14 cellular contexts compared by ENCODE assay signal in genomic region chr11:12765428-12765827, GRCh38.
DNase-seq lines count a peak whose midpoint lies in the region; ATAC-seq and TF ChIP-seq lines count a peak whose summit lies in the region.
"Had no signal": no experiment of that assay in that cellular context is flagged by ENCODE, and none has a peak within 500 bp of the region (broad histone marks: within the 10 kb centered on the region; RNA-seq: fewer than 3 reads in every experiment).

No MANE protein-coding gene starts in this region.

- H3K36me3 Mint-ChIP-seq in CD8-positive, alpha-beta memory T cell, result no peaks in the 10 kb centered on the region
- no peaks in the 10 kb centered on the region for H3K36me3 Mint-ChIP-seq in activated CD8-positive, alpha-beta memory T cell treated with anti-CD3 and anti-CD28 coated beads, Interleukin-2, amount 10 ng/mL, durations not matched to agents 7 days and 5 days
- H3K36me3 Mint-ChIP-seq: IgD-negative memory B cell had no signal

- H3K9ac ChIP-seq in colonic mucosa (ENCODE audit: low read depth in 2 of 2, low read length in 2 of 2), result no peak overlapping the region
- H3K9ac ChIP-seq in parathyroid adenoma, result no peak overlapping the region

- no peak overlapping the region for H3K27ac Mint-ChIP-seq in CD8-positive, alpha-beta memory T cell
- H3K27ac Mint-ChIP-seq in activated CD8-positive, alpha-beta memory T cell treated with anti-CD3 and anti-CD28 coated beads, Interleukin-2, amount 10 ng/mL, durations not matched to agents 7 days and 5 days, result no peak overlapping the region
- H3K27ac Mint-ChIP-seq: IgD-negative memory B cell had no signal

- no peaks in the 10 kb centered on the region for H3K4me1 Mint-ChIP-seq in CD8-positive, alpha-beta memory T cell
- H3K4me1 Mint-ChIP-seq in activated CD8-positive, alpha-beta memory T cell treated with anti-CD3 and anti-CD28 coated beads, Interleukin-2, amount 10 ng/mL, durations not matched to agents 7 days and 5 days, result peaks cover 2% of the 10 kb centered on the region
- H3K4me1 Mint-ChIP-seq: IgD-negative memory B cell had no signal

- no peaks in the 10 kb centered on the region for H3K27me3 ChIP-seq in colonic mucosa
- no peaks in the 10 kb centered on the region for H3K27me3 ChIP-seq in parathyroid adenoma (ENCODE audit: control insufficient read depth, insufficient read depth, low read length)
- no peaks in the 10 kb centered on the region for H3K27me3 ChIP-seq in CD8-positive, alpha-beta memory T cell (ENCODE audit: insufficient read depth, low read length, poor library complexity, severe bottlenecking)
- H3K27me3 ChIP-seq in spleen (replicated peaks in 1 of 7), result peaks cover 0 to 3% (median 0%) of the 10 kb centered on the region in 7 donors
- H3K27me3 ChIP-seq: esophagus squamous epithelium, SJSA1, uterus had no signal

- no peak overlapping the region for H3K4me3 Mint-ChIP-seq in CD8-positive, alpha-beta memory T cell
- H3K4me3 Mint-ChIP-seq in activated CD8-positive, alpha-beta memory T cell treated with anti-CD3 and anti-CD28 coated beads, Interleukin-2, amount 10 ng/mL, durations not matched to agents 7 days and 5 days, result no peak overlapping the region
- H3K4me3 Mint-ChIP-seq: IgD-negative memory B cell had no signal

- H3K4me2 ChIP-seq in parathyroid adenoma (ENCODE audit: low read length), result no peak overlapping the region

- H3K4me3 ChIP-seq in colonic mucosa (no peak overlapping the region), parathyroid adenoma (ENCODE audit: low read depth, low read length) (no peak overlapping the region), spleen (no peak overlapping the region)
- H3K4me3 ChIP-seq in CD8-positive, alpha-beta memory T cell (ENCODE audit: low read length), result no peak overlapping the region
- H3K4me3 ChIP-seq: esophagus squamous epithelium, SJSA1, uterus had no signal

- DNase-seq in DMS79 treated with DMSO at 0.1 percent for 48 hours (lab: John Stamatoyannopoulos, UW) (peak; percentile 73), NCI-H2171 treated with DMSO at 0.1 percent for 48 hours (lab: John Stamatoyannopoulos, UW) (peak; percentile 89), colonic mucosa (peak; percentile 24), RKO (ENCODE audit: low spot score) (no peak), spleen (no peak)
- no peak for DNase-seq in CD8-positive, alpha-beta memory T cell
- no peak for DNase-seq in activated CD8-positive, alpha-beta memory T cell treated with anti-CD3 and anti-CD28 coated beads, Interleukin-2, amount 10 ng/mL, durations not matched to agents 7 days and 5 days
- DNase-seq: activated CD8-positive, alpha-beta memory T cell treated with anti-CD3 and anti-CD28 coated beads for 24 hours; esophagus squamous epithelium; stimulated activated CD4-positive, alpha-beta T cell treated with anti-CD3 and anti-CD28 coated beads, Interleukin-2, amount 100 ng/mL, for 24 hours; uterus had no signal

- H3K9me3 ChIP-seq in colonic mucosa, result no peaks in the 10 kb centered on the region
- H3K9me3 ChIP-seq in parathyroid adenoma (ENCODE audit: control insufficient read depth, low read length), result no peaks in the 10 kb centered on the region
- H3K9me3 ChIP-seq in CD8-positive, alpha-beta memory T cell (ENCODE audit: low read length), result no peaks in the 10 kb centered on the region
- no peaks in the 10 kb centered on the region for H3K9me3 ChIP-seq in spleen
- H3K9me3 ChIP-seq: esophagus squamous epithelium, SJSA1, uterus had no signal

- H3K4me1 ChIP-seq in colonic mucosa (no peaks in the 10 kb centered on the region), parathyroid adenoma (peaks cover 10% of the 10 kb centered on the region), spleen (peaks cover 0 to 11% (median 0%) of the 10 kb centered on the region in 6 donors)
- no peaks in the 10 kb centered on the region for H3K4me1 ChIP-seq in CD8-positive, alpha-beta memory T cell (ENCODE audit: insufficient read depth, low read length)

- intact Hi-C loops in colonic mucosa (cut with DNase I), result no loop called here
- intact Hi-C loops in spleen (cut with DNase I; ENCODE audit: low total_unique reads), result no loop called here

- POLR2A ChIA-PET in CD8-positive, alpha-beta memory T cell (lab: Charles Lee), result no interaction called here

- CTCF ChIA-PET in CD8-positive, alpha-beta memory T cell (lab: Charles Lee), result no interaction called here
- CTCF ChIA-PET in activated CD8-positive, alpha-beta memory T cell treated with anti-CD3 and anti-CD28 coated beads, Interleukin-2, amount 10 ng/mL, durations not matched to agents 7 days and 5 days (lab: Charles Lee), result interaction anchor here (1.4 kb wide), 1 partner anchor 124 kb away, joined by 3 read pairs; no protein-coding TSS in a partner anchor

- H2AFZ ChIP-seq in parathyroid adenoma, result no peak overlapping the region

- 58 to 69% (median 65%) methylated on average over 3 of the region's 3 CpGs for WGBS in spleen, 5 donors

- H3K9me3 Mint-ChIP-seq in CD8-positive, alpha-beta memory T cell, result no peaks in the 10 kb centered on the region
- H3K9me3 Mint-ChIP-seq in activated CD8-positive, alpha-beta memory T cell treated with anti-CD3 and anti-CD28 coated beads, Interleukin-2, amount 10 ng/mL, durations not matched to agents 7 days and 5 days (ENCODE audit: low read depth), result no peaks in the 10 kb centered on the region
- H3K9me3 Mint-ChIP-seq: IgD-negative memory B cell had no signal

- H3K79me2 ChIP-seq in parathyroid adenoma, result peaks cover 5% of the 10 kb centered on the region

- H3K27ac ChIP-seq in colonic mucosa (no peak overlapping the region), parathyroid adenoma (peak overlapping the region; percentile 29), spleen (no peak overlapping the region)
- no peak overlapping the region for H3K27ac ChIP-seq in CD8-positive, alpha-beta memory T cell (ENCODE audit: low read depth, low read length)
- H3K27ac ChIP-seq: esophagus squamous epithelium, SJSA1, uterus had no signal

- no peak for ATAC-seq in activated CD8-positive, alpha-beta memory T cell treated with anti-CD3 and anti-CD28 coated beads, Interleukin-2, amount 10 ng/mL, durations not matched to agents 7 days and 5 days

- peaks cover 5 to 37% of the 10 kb centered on the region in 2 donors for H3K27me3 Mint-ChIP-seq in CD8-positive, alpha-beta memory T cell
- peaks cover 39% of the 10 kb centered on the region for H3K27me3 Mint-ChIP-seq in activated CD8-positive, alpha-beta memory T cell treated with anti-CD3 and anti-CD28 coated beads, Interleukin-2, amount 10 ng/mL, durations not matched to agents 7 days and 5 days

- no peaks in the 10 kb centered on the region for H3K36me3 ChIP-seq in colonic mucosa
- no peaks in the 10 kb centered on the region for H3K36me3 ChIP-seq in parathyroid adenoma (ENCODE audit: control insufficient read depth, insufficient read depth, low read length)
- no peaks in the 10 kb centered on the region for H3K36me3 ChIP-seq in CD8-positive, alpha-beta memory T cell (ENCODE audit: insufficient read depth, low read length)
- H3K36me3 ChIP-seq in spleen, result peaks cover 0 to 14% (median 0%) of the 10 kb centered on the region in 6 donors
- H3K36me3 ChIP-seq: uterus had no signal

- TF ChIP-seq POLR2A in spleen (IDR thresholded peaks at IDR 0.05), result no peak

- TF ChIP-seq CTCF in colonic mucosa (IDR thresholded peaks at IDR 0.05) (no peak), parathyroid adenoma (IDR thresholded peaks at IDR 0.05) (no peak), spleen (IDR thresholded peaks at IDR 0.05 in 8 of 11, conservative IDR thresholded peaks at IDR 0.05 in 3 of 11) (no peak)

Comparison
In these comparisons a context has a peak if more than half of its experiments do, and no peak if none do; other contexts are left out.
1. DNase-seq: peak in DMS79 treated with DMSO at 0.1 percent for 48 hours (single experiment), NCI-H2171 treated with DMSO at 0.1 percent for 48 hours (single experiment) and colonic mucosa (single experiment); none in RKO (single experiment), CD8-positive, alpha-beta memory T cell (0 of 5), activated CD8-positive, alpha-beta memory T cell treated with anti-CD3 and anti-CD28 coated beads, Interleukin-2, amount 10 ng/mL, durations not matched to agents 7 days and 5 days (single experiment) and spleen (single experiment).